In genomic region chr2:18900691-18901113, GRCh38 we compare ENCODE assay signal across 14 cellular contexts.
DNase-seq lines count a peak whose midpoint lies in the region; ATAC-seq lines count a peak whose summit lies in the region.
"Had no signal": no experiment of that assay in that cellular context is flagged by ENCODE, and none has a peak within 500 bp of the region (broad histone marks: within the 10 kb centered on the region; RNA-seq: fewer than 3 reads in every experiment).

No MANE protein-coding gene starts in this region.

- H2BK120ac ChIP-seq in mesenchymal stem cell (ENCODE audit: low read depth, low read length) = no peak overlapping the region

- no peak overlapping the region for H3K23ac ChIP-seq in mesenchymal stem cell (ENCODE audit: low read length in 2 of 2)

- H3K14ac ChIP-seq in mesenchymal stem cell (ENCODE audit: low read length in 2 of 2) = no peak overlapping the region

- H3K9ac ChIP-seq in mesenchymal stem cell (ENCODE audit: low read length) (peak overlapping the region; percentile 82), subcutaneous abdominal adipose tissue (ENCODE audit: low read length in 5 of 5) (peak overlapping the region in 2 of 5 donors; percentile 21 to 68)

- H4K8ac ChIP-seq in mesenchymal stem cell (ENCODE audit: low read length) = no peak overlapping the region

- no peaks in the 10 kb centered on the region for H3K79me1 ChIP-seq in mesenchymal stem cell (replicated peaks; ENCODE audit: low read length, poor library complexity, severe bottlenecking)

- H3K4me1 ChIP-seq in mesenchymal stem cell (ENCODE audit: control insufficient read depth, insufficient read depth, low read depth, low read length) (peaks cover 4% of the 10 kb centered on the region), subcutaneous abdominal adipose tissue (ENCODE audit: control insufficient read depth in 5 of 5, insufficient read depth in 5 of 5, low read length in 5 of 5) (peaks cover 2 to 32% (median 28%) of the 10 kb centered on the region in 5 donors)

- no peak overlapping the region for H3K27ac Mint-ChIP-seq in activated CD8-positive, alpha-beta T cell treated with anti-CD3 and anti-CD28 coated beads, Interleukin-2, amount 10 ng/mL, durations not matched to agents 7 days and 5 days
- no peak overlapping the region for H3K27ac Mint-ChIP-seq in activated CD4-positive, alpha-beta memory T cell treated with anti-CD3 and anti-CD28 coated beads for 36 hours
- H3K27ac Mint-ChIP-seq: activated T-helper 1 cell treated with anti-CD3 and anti-CD28 coated beads, Interleukin-12 subunit alpha, Interleukin-12 subunit beta, Interleukin-2, Interleukin-4 antibody, amounts not matched to agents 30 ng/mL and 10 ng/mL and 1 ng/mL, durations not matched to agents 14 hours and 24 hours and 36 hours had no signal

- H3K27ac ChIP-seq in mesenchymal stem cell (ENCODE audit: low read length, poor library complexity, severe bottlenecking) (no peak overlapping the region), subcutaneous abdominal adipose tissue (ENCODE audit: low read depth, low read length) (peak overlapping the region; percentile 96)
- H3K27ac ChIP-seq: spleen had no signal

- H3K4me3 ChIP-seq in mesenchymal stem cell (ENCODE audit: insufficient read depth in 1 of 2, low read depth in 1 of 2, low read length in 2 of 2) (peak overlapping the region in 1 of 2 experiments; percentile 36), subcutaneous abdominal adipose tissue (ENCODE audit: low read depth in 1 of 5, low read length in 5 of 5) (no peak overlapping the region)
- H3K4me3 ChIP-seq: spleen had no signal

- no peak overlapping the region for H4K91ac ChIP-seq in mesenchymal stem cell (ENCODE audit: low read length)

- H3K4me3 Mint-ChIP-seq in activated CD8-positive, alpha-beta T cell treated with anti-CD3 and anti-CD28 coated beads, Interleukin-2, amount 10 ng/mL, durations not matched to agents 7 days and 5 days = no peak overlapping the region
- H3K4me3 Mint-ChIP-seq in activated CD4-positive, alpha-beta memory T cell treated with anti-CD3 and anti-CD28 coated beads for 36 hours = no peak overlapping the region
- H3K4me3 Mint-ChIP-seq: activated T-helper 1 cell treated with anti-CD3 and anti-CD28 coated beads, Interleukin-12 subunit alpha, Interleukin-12 subunit beta, Interleukin-2, Interleukin-4 antibody, amounts not matched to agents 30 ng/mL and 10 ng/mL and 1 ng/mL, durations not matched to agents 14 hours and 24 hours and 36 hours had no signal

- H3K18ac ChIP-seq in mesenchymal stem cell (ENCODE audit: low read depth in 1 of 2, low read length in 2 of 2) = no peak overlapping the region

- no peak for ATAC-seq in activated CD8-positive, alpha-beta T cell treated with anti-CD3 and anti-CD28 coated beads, Interleukin-2, amount 10 ng/mL, durations not matched to agents 7 days and 5 days

- H3K4me2 ChIP-seq in mesenchymal stem cell (ENCODE audit: low read length, poor library complexity, severe bottlenecking) = no peak overlapping the region

- H3K27me3 Mint-ChIP-seq in activated CD8-positive, alpha-beta T cell treated with anti-CD3 and anti-CD28 coated beads, Interleukin-2, amount 10 ng/mL, durations not matched to agents 7 days and 5 days (ENCODE audit: low read depth) = no peaks in the 10 kb centered on the region
- H3K27me3 Mint-ChIP-seq in activated CD4-positive, alpha-beta memory T cell treated with anti-CD3 and anti-CD28 coated beads for 36 hours = no peaks in the 10 kb centered on the region

- intact Hi-C loops in activated CD4-positive, alpha-beta memory T cell treated with anti-CD3 and anti-CD28 coated beads for 36 hours (cut with micrococcal nuclease) = no loop called here

- no peaks in the 10 kb centered on the region for H3K4me1 Mint-ChIP-seq in activated CD8-positive, alpha-beta T cell treated with anti-CD3 and anti-CD28 coated beads, Interleukin-2, amount 10 ng/mL, durations not matched to agents 7 days and 5 days (ENCODE audit: low read depth)
- H3K4me1 Mint-ChIP-seq in activated CD4-positive, alpha-beta memory T cell treated with anti-CD3 and anti-CD28 coated beads for 36 hours (ENCODE audit: low read depth) = no peaks in the 10 kb centered on the region

- H2BK5ac ChIP-seq in mesenchymal stem cell (ENCODE audit: low read depth, low read length, poor library complexity, severe bottlenecking) = no peak overlapping the region

- no peak overlapping the region for H2BK12ac ChIP-seq in mesenchymal stem cell (ENCODE audit: low read length in 2 of 2)

- H3K9me3 Mint-ChIP-seq in activated CD8-positive, alpha-beta T cell treated with anti-CD3 and anti-CD28 coated beads, Interleukin-2, amount 10 ng/mL, durations not matched to agents 7 days and 5 days (ENCODE audit: insufficient read depth) = peaks cover 5% of the 10 kb centered on the region
- peaks cover 5% of the 10 kb centered on the region for H3K9me3 Mint-ChIP-seq in activated CD4-positive, alpha-beta memory T cell treated with anti-CD3 and anti-CD28 coated beads for 36 hours
- H3K9me3 Mint-ChIP-seq: activated T-helper 1 cell treated with anti-CD3 and anti-CD28 coated beads, Interleukin-12 subunit alpha, Interleukin-12 subunit beta, Interleukin-2, Interleukin-4 antibody, amounts not matched to agents 30 ng/mL and 10 ng/mL and 1 ng/mL, durations not matched to agents 14 hours and 24 hours and 36 hours had no signal

- DNase-seq in HCEC 1CT (peak; percentile 46), fibroblast of gingiva (ENCODE audit: low read depth) (peak; percentile 86), mesenchymal stem cell (no peak), SHP77 (lab: John Stamatoyannopoulos, UW) (no peak), UCSD-AML1 (lab: John Stamatoyannopoulos, UW; ENCODE audit: unreplicated experiment) (no peak)
- DNase-seq in activated CD8-positive, alpha-beta T cell treated with anti-CD3 and anti-CD28 coated beads, Interleukin-2, amount 10 ng/mL, durations not matched to agents 7 days and 5 days = no peak
- DNase-seq in activated CD4-positive, alpha-beta memory T cell treated with anti-CD3 and anti-CD28 coated beads for 36 hours = no peak
- DNase-seq: activated CD4-positive, alpha-beta T cell treated with anti-CD3 and anti-CD28 coated beads, Interleukin-2, amount 50 U/mL, for 1 hour; DMS53; effector memory CD4-positive, alpha-beta T cell; spleen; substantia nigra had no signal

- H2AK5ac ChIP-seq in mesenchymal stem cell (ENCODE audit: low read length, severe bottlenecking) = no peak overlapping the region

- H3K4ac ChIP-seq in mesenchymal stem cell (ENCODE audit: low read depth in 1 of 2, low read length in 2 of 2) = no peak overlapping the region

- CTCF ChIA-PET in activated CD8-positive, alpha-beta T cell treated with anti-CD3 and anti-CD28 coated beads, Interleukin-2, amount 10 ng/mL, durations not matched to agents 7 days and 5 days (lab: Charles Lee) = no interaction called here
- CTCF ChIA-PET in activated CD4-positive, alpha-beta memory T cell treated with anti-CD3 and anti-CD28 coated beads for 36 hours (lab: Charles Lee) = interaction anchor here (0.6 kb wide), 1 partner anchor 16 kb away, joined by 3 read pairs; no protein-coding TSS in a partner anchor

- H3K36me3 ChIP-seq in mesenchymal stem cell (ENCODE audit: control insufficient read depth in 1 of 2, insufficient read depth in 2 of 2, low read depth in 1 of 2, low read length in 2 of 2) (no peaks in the 10 kb centered on the region), subcutaneous abdominal adipose tissue (ENCODE audit: control insufficient read depth in 5 of 5, insufficient read depth in 5 of 5, low read length in 5 of 5) (no peaks in the 10 kb centered on the region)
- H3K36me3 ChIP-seq: spleen had no signal

- POLR2A ChIA-PET in activated CD8-positive, alpha-beta T cell treated with anti-CD3 and anti-CD28 coated beads, Interleukin-2, amount 10 ng/mL, durations not matched to agents 7 days and 5 days (lab: Charles Lee) = no interaction called here
- POLR2A ChIA-PET in activated CD4-positive, alpha-beta memory T cell treated with anti-CD3 and anti-CD28 coated beads for 36 hours (lab: Charles Lee) = no interaction called here

- H3K27me3 ChIP-seq in mesenchymal stem cell (ENCODE audit: control insufficient read depth in 1 of 2, insufficient read depth in 1 of 2, low read length in 2 of 2) (no peaks in the 10 kb centered on the region), subcutaneous abdominal adipose tissue (ENCODE audit: control insufficient read depth in 5 of 5, insufficient read depth in 4 of 5, low read length in 5 of 5) (no peaks in the 10 kb centered on the region)
- H3K27me3 ChIP-seq: spleen had no signal

- H3K9me3 ChIP-seq in mesenchymal stem cell (ENCODE audit: control insufficient read depth, low read length) (no peaks in the 10 kb centered on the region), subcutaneous abdominal adipose tissue (ENCODE audit: control insufficient read depth in 5 of 5, low read length in 5 of 5) (no peaks in the 10 kb centered on the region)

- H3K36me3 Mint-ChIP-seq in activated CD8-positive, alpha-beta T cell treated with anti-CD3 and anti-CD28 coated beads, Interleukin-2, amount 10 ng/mL, durations not matched to agents 7 days and 5 days (ENCODE audit: low read depth) = no peaks in the 10 kb centered on the region
- peaks cover 3% of the 10 kb centered on the region for H3K36me3 Mint-ChIP-seq in activated CD4-positive, alpha-beta memory T cell treated with anti-CD3 and anti-CD28 coated beads for 36 hours

- H2BK15ac ChIP-seq in mesenchymal stem cell (ENCODE audit: low read depth, poor library complexity, severe bottlenecking) = no peak overlapping the region

- no peak overlapping the region for H2AFZ ChIP-seq in mesenchymal stem cell (ENCODE audit: low read depth, low read length)

Comparison
In these comparisons a context has a peak if more than half of its experiments do, and no peak if none do; other contexts are left out.
1. DNase-seq: peak in HCEC 1CT (single experiment) and fibroblast of gingiva (single experiment); none in mesenchymal stem cell (single experiment), activated CD8-positive, alpha-beta T cell treated with anti-CD3 and anti-CD28 coated beads, Interleukin-2, amount 10 ng/mL, durations not matched to agents 7 days and 5 days (single experiment), SHP77 (0 of 2), activated CD4-positive, alpha-beta memory T cell treated with anti-CD3 and anti-CD28 coated beads for 36 hours (single experiment) and UCSD-AML1 (single experiment).